ENCODE assay signal across 2 cellular contexts in the genomic region with DNA sequence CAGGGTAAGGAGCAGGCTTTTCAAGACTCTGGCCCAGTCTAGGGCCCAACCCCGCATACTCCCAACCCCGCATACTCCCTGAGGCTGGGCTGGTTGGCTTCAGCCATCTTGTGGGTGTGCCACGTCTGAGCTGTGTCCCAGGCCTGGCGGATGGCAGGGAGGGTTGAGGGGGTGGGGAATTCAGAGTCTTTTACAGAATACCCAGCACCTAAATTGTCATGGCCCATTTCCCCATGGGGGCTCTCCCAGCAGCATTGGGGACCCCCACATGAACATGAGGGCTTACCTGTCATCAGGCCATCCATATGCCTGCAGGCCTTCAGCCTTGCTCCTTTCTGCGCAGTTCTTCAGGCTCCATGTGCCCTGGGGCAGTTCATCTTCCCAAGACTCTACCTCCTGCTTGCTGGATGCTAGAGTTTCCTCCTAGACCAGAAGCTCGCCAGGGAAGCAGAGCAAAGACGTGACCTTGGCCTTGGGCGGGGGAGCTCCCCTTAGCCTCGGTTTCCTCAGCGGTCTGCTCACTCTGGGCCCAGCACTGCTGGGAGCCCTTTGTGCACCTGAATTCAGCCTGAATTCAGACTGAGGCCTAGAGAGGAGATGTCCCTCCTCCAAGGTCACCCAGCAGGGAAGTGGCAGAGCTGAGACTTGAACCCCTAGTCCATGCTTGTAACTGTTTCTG.
TF ChIP-seq lines count a peak whose summit lies in the region.

No MANE protein-coding gene starts in this region.

TF ChIP-seq in GM23338, 12 proteins besides CTCF, POLR2A, EP300 and RAD21 (continues in another document):
- TF ChIP-seq NANOG (IDR thresholded peaks at IDR 0.05; ENCODE audit: borderline replicate concordance) = no peak
- TF ChIP-seq, protein P1, sequence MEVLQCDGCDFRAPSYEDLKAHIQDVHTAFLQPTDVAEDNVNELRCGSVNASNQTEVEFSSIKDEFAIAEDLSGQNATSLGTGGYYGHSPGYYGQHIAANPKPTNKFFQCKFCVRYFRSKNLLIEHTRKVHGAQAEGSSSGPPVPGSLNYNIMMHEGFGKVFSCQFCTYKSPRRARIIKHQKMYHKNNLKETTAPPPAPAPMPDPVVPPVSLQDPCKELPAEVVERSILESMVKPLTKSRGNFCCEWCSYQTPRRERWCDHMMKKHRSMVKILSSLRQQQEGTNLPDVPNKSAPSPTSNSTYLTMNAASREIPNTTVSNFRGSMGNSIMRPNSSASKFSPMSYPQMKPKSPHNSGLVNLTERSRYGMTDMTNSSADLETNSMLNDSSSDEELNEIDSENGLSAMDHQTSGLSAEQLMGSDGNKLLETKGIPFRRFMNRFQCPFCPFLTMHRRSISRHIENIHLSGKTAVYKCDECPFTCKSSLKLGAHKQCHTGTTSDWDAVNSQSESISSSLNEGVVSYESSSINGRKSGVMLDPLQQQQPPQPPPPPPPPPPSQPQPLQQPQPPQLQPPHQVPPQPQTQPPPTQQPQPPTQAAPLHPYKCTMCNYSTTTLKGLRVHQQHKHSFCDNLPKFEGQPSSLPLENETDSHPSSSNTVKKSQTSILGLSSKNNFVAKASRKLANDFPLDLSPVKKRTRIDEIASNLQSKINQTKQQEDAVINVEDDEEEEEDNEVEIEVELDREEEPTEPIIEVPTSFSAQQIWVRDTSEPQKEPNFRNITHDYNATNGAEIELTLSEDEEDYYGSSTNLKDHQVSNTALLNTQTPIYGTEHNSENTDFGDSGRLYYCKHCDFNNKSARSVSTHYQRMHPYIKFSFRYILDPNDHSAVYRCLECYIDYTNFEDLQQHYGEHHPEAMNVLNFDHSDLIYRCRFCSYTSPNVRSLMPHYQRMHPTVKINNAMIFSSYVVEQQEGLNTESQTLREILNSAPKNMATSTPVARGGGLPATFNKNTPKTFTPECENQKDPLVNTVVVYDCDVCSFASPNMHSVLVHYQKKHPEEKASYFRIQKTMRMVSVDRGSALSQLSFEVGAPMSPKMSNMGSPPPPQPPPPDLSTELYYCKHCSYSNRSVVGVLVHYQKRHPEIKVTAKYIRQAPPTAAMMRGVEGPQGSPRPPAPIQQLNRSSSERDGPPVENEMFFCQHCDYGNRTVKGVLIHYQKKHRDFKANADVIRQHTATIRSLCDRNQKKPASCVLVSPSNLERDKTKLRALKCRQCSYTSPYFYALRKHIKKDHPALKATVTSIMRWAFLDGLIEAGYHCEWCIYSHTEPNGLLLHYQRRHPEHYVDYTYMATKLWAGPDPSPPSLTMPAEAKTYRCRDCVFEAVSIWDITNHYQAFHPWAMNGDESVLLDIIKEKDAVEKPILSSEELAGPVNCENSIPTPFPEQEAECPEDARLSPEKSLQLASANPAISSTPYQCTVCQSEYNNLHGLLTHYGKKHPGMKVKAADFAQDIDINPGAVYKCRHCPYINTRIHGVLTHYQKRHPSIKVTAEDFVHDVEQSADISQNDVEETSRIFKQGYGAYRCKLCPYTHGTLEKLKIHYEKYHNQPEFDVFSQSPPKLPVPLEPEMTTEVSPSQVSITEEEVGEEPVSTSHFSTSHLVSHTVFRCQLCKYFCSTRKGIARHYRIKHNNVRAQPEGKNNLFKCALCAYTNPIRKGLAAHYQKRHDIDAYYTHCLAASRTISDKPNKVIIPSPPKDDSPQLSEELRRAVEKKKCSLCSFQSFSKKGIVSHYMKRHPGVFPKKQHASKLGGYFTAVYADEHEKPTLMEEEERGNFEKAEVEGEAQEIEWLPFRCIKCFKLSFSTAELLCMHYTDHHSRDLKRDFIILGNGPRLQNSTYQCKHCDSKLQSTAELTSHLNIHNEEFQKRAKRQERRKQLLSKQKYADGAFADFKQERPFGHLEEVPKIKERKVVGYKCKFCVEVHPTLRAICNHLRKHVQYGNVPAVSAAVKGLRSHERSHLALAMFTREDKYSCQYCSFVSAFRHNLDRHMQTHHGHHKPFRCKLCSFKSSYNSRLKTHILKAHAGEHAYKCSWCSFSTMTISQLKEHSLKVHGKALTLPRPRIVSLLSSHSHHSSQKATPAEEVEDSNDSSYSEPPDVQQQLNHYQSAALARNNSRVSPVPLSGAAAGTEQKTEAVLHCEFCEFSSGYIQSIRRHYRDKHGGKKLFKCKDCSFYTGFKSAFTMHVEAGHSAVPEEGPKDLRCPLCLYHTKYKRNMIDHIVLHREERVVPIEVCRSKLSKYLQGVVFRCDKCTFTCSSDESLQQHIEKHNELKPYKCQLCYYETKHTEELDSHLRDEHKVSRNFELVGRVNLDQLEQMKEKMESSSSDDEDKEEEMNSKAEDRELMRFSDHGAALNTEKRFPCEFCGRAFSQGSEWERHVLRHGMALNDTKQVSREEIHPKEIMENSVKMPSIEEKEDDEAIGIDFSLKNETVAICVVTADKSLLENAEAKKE (CRISPR knock-in tag; IDR thresholded peaks at IDR 0.05) = no peak
- TF ChIP-seq, protein P2, sequence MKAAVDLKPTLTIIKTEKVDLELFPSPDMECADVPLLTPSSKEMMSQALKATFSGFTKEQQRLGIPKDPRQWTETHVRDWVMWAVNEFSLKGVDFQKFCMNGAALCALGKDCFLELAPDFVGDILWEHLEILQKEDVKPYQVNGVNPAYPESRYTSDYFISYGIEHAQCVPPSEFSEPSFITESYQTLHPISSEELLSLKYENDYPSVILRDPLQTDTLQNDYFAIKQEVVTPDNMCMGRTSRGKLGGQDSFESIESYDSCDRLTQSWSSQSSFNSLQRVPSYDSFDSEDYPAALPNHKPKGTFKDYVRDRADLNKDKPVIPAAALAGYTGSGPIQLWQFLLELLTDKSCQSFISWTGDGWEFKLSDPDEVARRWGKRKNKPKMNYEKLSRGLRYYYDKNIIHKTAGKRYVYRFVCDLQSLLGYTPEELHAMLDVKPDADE (IDR thresholded peaks at IDR 0.05) = no peak
- TF ChIP-seq EZH2phosphoT487 (IDR thresholded peaks at IDR 0.05; ENCODE audit: unreplicated experiment) = no peak
- TF ChIP-seq CREB1 (CRISPR knock-in tag; IDR thresholded peaks at IDR 0.05; ENCODE audit: low read depth) = no peak
- TF ChIP-seq, protein P3, sequence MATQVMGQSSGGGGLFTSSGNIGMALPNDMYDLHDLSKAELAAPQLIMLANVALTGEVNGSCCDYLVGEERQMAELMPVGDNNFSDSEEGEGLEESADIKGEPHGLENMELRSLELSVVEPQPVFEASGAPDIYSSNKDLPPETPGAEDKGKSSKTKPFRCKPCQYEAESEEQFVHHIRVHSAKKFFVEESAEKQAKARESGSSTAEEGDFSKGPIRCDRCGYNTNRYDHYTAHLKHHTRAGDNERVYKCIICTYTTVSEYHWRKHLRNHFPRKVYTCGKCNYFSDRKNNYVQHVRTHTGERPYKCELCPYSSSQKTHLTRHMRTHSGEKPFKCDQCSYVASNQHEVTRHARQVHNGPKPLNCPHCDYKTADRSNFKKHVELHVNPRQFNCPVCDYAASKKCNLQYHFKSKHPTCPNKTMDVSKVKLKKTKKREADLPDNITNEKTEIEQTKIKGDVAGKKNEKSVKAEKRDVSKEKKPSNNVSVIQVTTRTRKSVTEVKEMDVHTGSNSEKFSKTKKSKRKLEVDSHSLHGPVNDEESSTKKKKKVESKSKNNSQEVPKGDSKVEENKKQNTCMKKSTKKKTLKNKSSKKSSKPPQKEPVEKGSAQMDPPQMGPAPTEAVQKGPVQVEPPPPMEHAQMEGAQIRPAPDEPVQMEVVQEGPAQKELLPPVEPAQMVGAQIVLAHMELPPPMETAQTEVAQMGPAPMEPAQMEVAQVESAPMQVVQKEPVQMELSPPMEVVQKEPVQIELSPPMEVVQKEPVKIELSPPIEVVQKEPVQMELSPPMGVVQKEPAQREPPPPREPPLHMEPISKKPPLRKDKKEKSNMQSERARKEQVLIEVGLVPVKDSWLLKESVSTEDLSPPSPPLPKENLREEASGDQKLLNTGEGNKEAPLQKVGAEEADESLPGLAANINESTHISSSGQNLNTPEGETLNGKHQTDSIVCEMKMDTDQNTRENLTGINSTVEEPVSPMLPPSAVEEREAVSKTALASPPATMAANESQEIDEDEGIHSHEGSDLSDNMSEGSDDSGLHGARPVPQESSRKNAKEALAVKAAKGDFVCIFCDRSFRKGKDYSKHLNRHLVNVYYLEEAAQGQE (IDR thresholded peaks at IDR 0.05; ENCODE audit: unreplicated experiment) = no peak
- TF ChIP-seq STAT1 (IDR thresholded peaks at IDR 0.05; ENCODE audit: unreplicated experiment) = no peak
- no peak for TF ChIP-seq ZNF114 (CRISPR knock-in tag; IDR thresholded peaks at IDR 0.05)

TF ChIP-seq in K562, 482 proteins besides CTCF, POLR2A, EP300 and RAD21:
- TF ChIP-seq EZH2 (IDR thresholded peaks at IDR 0.05; ENCODE audit: borderline replicate concordance, low read depth, low read length) (no peak), CEBPG (CRISPR knock-in tag; IDR thresholded peaks at IDR 0.05) (no peak), CEBPG (tag; conservative IDR thresholded peaks at IDR 0.05 in 1 of 2, IDR thresholded peaks at IDR 0.05 in 1 of 2) (no peak), DACH1 (IDR thresholded peaks at IDR 0.05; ENCODE audit: partially characterized antibody) (no peak), ZNF263 (CRISPR knock-in tag; IDR thresholded peaks at IDR 0.05; ENCODE audit: borderline replicate concordance) (no peak), ZNF354B (CRISPR knock-in tag; IDR thresholded peaks at IDR 0.05) (no peak), ZNF212 (CRISPR knock-in tag; IDR thresholded peaks at IDR 0.05) (no peak), JUNB (CRISPR knock-in tag; conservative IDR thresholded peaks at IDR 0.05) (no peak), ZNF696 (CRISPR knock-in tag; conservative IDR thresholded peaks at IDR 0.05) (no peak), CHD2 (IDR thresholded peaks at IDR 0.05; ENCODE audit: low read depth, low read length) (no peak)
- TF ChIP-seq, protein P4, sequence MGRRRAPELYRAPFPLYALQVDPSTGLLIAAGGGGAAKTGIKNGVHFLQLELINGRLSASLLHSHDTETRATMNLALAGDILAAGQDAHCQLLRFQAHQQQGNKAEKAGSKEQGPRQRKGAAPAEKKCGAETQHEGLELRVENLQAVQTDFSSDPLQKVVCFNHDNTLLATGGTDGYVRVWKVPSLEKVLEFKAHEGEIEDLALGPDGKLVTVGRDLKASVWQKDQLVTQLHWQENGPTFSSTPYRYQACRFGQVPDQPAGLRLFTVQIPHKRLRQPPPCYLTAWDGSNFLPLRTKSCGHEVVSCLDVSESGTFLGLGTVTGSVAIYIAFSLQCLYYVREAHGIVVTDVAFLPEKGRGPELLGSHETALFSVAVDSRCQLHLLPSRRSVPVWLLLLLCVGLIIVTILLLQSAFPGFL (CRISPR knock-in tag; IDR thresholded peaks at IDR 0.05) = no peak
- TF ChIP-seq, protein P5, sequence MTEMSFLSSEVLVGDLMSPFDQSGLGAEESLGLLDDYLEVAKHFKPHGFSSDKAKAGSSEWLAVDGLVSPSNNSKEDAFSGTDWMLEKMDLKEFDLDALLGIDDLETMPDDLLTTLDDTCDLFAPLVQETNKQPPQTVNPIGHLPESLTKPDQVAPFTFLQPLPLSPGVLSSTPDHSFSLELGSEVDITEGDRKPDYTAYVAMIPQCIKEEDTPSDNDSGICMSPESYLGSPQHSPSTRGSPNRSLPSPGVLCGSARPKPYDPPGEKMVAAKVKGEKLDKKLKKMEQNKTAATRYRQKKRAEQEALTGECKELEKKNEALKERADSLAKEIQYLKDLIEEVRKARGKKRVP (CRISPR knock-in tag; IDR thresholded peaks at IDR 0.05) = no peak
- TF ChIP-seq, protein P6, sequence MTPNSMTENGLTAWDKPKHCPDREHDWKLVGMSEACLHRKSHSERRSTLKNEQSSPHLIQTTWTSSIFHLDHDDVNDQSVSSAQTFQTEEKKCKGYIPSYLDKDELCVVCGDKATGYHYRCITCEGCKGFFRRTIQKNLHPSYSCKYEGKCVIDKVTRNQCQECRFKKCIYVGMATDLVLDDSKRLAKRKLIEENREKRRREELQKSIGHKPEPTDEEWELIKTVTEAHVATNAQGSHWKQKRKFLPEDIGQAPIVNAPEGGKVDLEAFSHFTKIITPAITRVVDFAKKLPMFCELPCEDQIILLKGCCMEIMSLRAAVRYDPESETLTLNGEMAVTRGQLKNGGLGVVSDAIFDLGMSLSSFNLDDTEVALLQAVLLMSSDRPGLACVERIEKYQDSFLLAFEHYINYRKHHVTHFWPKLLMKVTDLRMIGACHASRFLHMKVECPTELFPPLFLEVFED (CRISPR knock-in tag; conservative IDR thresholded peaks at IDR 0.05) = no peak
